ENCODE assay signal across 7 cellular contexts in the genomic region with DNA sequence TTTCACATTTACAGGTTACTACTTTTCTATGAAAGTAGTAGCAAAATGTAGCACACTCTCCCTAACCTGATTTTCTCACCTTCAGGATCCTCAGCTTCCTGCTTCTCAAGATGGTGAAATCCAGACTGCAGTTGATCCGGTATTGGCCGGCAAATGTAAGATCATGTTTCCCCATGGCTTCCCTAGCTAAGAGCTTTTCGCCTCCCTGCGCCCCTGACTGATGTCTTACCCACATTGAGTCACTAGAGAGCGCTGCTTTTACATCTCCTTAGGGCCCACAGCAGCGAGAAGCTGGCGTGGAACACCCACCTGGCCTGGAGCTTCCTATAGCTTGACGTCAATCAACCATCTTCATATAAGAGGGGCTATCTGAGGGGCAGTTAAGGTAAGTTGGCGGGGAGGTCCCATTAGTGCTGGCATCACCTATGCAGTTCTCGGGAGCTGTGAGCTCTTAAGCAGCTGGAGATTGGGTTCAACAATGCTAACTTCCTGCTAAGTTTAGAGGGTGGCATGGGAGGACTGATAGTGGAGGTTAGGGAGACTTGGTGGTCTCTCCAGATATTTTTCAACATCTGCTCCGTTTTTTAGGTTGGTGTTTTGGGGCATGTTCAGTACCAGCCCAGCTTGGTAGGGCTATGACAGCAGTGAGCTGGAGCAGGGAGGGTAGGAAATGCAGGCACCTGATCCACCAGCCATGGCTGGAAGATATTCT. TPM values are rescaled to one million over a fixed set of nuclear protein-coding genes. Genes with fewer than 3 reads are reported as not detected.
DNase-seq lines count a peak whose midpoint lies in the region; ATAC-seq and TF ChIP-seq lines count a peak whose summit lies in the region.

No MANE protein-coding gene starts in this region.

- H3K4me1 ChIP-seq in lower lobe of right lung: peaks cover 13% of the 10 kb centered on the region

- peaks cover 62% of the 10 kb centered on the region for H3K36me3 Mint-ChIP-seq in central memory CD8-positive, alpha-beta T cell (ENCODE audit: insufficient read depth)

- no peak overlapping the region for H2AFZ ChIP-seq in SU-DHL-6 (ENCODE audit: low read depth, low read length, severe bottlenecking)

- peak; percentile 51 for TF ChIP-seq CTCF in LNCaP clone FGC (IDR thresholded peaks at IDR 0.05; ENCODE audit: control insufficient read depth, extremely low read depth, insufficient read depth)
- TF ChIP-seq CTCF in SU-DHL-6 (IDR thresholded peaks at IDR 0.05; ENCODE audit: insufficient read depth, low read length, poor library complexity, severe bottlenecking): peak; percentile 69
- TF ChIP-seq CTCF in lower lobe of right lung (IDR thresholded peaks at IDR 0.05): peak; percentile 43

- H3K9me3 Mint-ChIP-seq in central memory CD8-positive, alpha-beta T cell: no peaks in the 10 kb centered on the region

- intact Hi-C loops in lower lobe of right lung (cut with DNase I): no loop called here

- no peaks in the 10 kb centered on the region for H3K27me3 ChIP-seq in SU-DHL-6 (ENCODE audit: low read length)
- H3K27me3 ChIP-seq in lower lobe of right lung (ENCODE audit: low read depth): no peaks in the 10 kb centered on the region

- no peaks in the 10 kb centered on the region for H4K20me1 ChIP-seq in SU-DHL-6 (ENCODE audit: low read depth, low read length)

- ATAC-seq in central memory CD8-positive, alpha-beta T cell (replicated peaks; ENCODE audit: extremely low read depth, poor library complexity, severe bottlenecking): peak; percentile 64
- ATAC-seq in lower lobe of right lung: peak; percentile 79 to 82

- H3K36me3 ChIP-seq in SU-DHL-6 (ENCODE audit: low read length): no peaks in the 10 kb centered on the region
- no peaks in the 10 kb centered on the region for H3K36me3 ChIP-seq in lower lobe of right lung

- peaks cover 10% of the 10 kb centered on the region; the same call in 1 of the 2 replicates for H3K79me2 ChIP-seq in SU-DHL-6 (ENCODE audit: insufficient read depth, low read length)

- peaks cover 67% of the 10 kb centered on the region for H3K4me1 Mint-ChIP-seq in central memory CD8-positive, alpha-beta T cell

- no peaks in the 10 kb centered on the region for H3K27me3 Mint-ChIP-seq in central memory CD8-positive, alpha-beta T cell

- DNase-seq in GM04504 (ENCODE audit: low read depth) (peak; percentile 31), LNCaP clone FGC (ENCODE audit: low read depth) (peak; percentile 18), lower lobe of right lung (peak; percentile 76), foreskin melanocyte (no peak), KG1 (lab: John Stamatoyannopoulos, UW) (no peak)
- DNase-seq in central memory CD8-positive, alpha-beta T cell (ENCODE audit: low spot score in 2 of 2): peak in 1 of 2 donors; percentile 51

- no peaks in the 10 kb centered on the region for H3K9me3 ChIP-seq in SU-DHL-6 (ENCODE audit: insufficient read depth, low read length)
- no peaks in the 10 kb centered on the region for H3K9me3 ChIP-seq in lower lobe of right lung

- no peak overlapping the region for H3K27ac ChIP-seq in SU-DHL-6 (ENCODE audit: low read depth, low read length)
- H3K27ac ChIP-seq in lower lobe of right lung: no peak overlapping the region

- H3K9ac ChIP-seq in SU-DHL-6 (ENCODE audit: low read length): no peak overlapping the region

- H3K27ac Mint-ChIP-seq in central memory CD8-positive, alpha-beta T cell (ENCODE audit: low read depth): peak overlapping the region; percentile 82

- H3K4me3 Mint-ChIP-seq in central memory CD8-positive, alpha-beta T cell: peak overlapping the region; percentile 49

- H3K4me3 ChIP-seq in LNCaP clone FGC (ENCODE audit: low read depth, low read length) (no peak overlapping the region), SU-DHL-6 (ENCODE audit: insufficient read depth, low read length, poor library complexity, severe bottlenecking) (no peak overlapping the region), lower lobe of right lung (no peak overlapping the region)

- H3F3A ChIP-seq in SU-DHL-6 (ENCODE audit: insufficient read depth): no peaks in the 10 kb centered on the region; the same call in 1 of the 2 replicates

- H3K9me2 ChIP-seq in SU-DHL-6 (replicated peaks; ENCODE audit: insufficient read depth, low read length): no peaks in the 10 kb centered on the region

- H3K4me2 ChIP-seq in SU-DHL-6 (ENCODE audit: low read depth, low read length, poor library complexity, severe bottlenecking): no peak overlapping the region

RNA-seq across cellular contexts. Expression of a gene that starts 5.5 kb away (rescaled TPM):
- 8.5 TPM for total RNA-seq in lower lobe of right lung

RNA-seq across cellular contexts. Expression of a gene that starts 10.4 kb away (rescaled TPM):
- 98.0 TPM for total RNA-seq in lower lobe of right lung

RNA-seq across cellular contexts. Expression of a gene that starts 32.2 kb away (rescaled TPM):
- total RNA-seq in lower lobe of right lung: 0.06 TPM

RNA-seq across cellular contexts. Expression of a gene that starts 38.7 kb away (rescaled TPM):
- 1.7 TPM for total RNA-seq in lower lobe of right lung

Comparison
In these comparisons a context has a peak if more than half of its experiments do, and no peak if none do; other contexts are left out.
1. DNase-seq: peak in GM04504 (single experiment), LNCaP clone FGC (single experiment) and lower lobe of right lung (single experiment); none in foreskin melanocyte (single experiment) and KG1 (single experiment).
2. Peak in every context shown above with its lines, with median percentiles within 50 percentile points of each other: CTCF ChIP-seq.